In genomic region chr17:74402070-74402469, GRCh38 we compare ENCODE assay signal across 22 cellular contexts. TPM values are rescaled to one million over a fixed set of nuclear protein-coding genes. Genes with fewer than 3 reads are reported as not detected.
"Had no signal": no experiment of that assay in that cellular context is flagged by ENCODE, and none has a peak within 500 bp of the region (broad histone marks: within the 10 kb centered on the region; RNA-seq: fewer than 3 reads in every experiment).

No MANE protein-coding gene starts in this region.

- H3K36me3 ChIP-seq: MG63, SJSA1 had no signal

- H3K27me3 ChIP-seq: MG63 had no signal

- H3K4me3 ChIP-seq: MG63, SJSA1, SK-N-MC had no signal

- FAIRE-seq: RCC 7860 had no signal

- DNase-seq: IMR-90, Karpas-422, KG1, MG63, NCI-H1092 treated with DMSO at 0.1 percent for 48 hours, NCI-H1436, NCI-H187, NCI-H2029, NCI-H2081 treated with DMSO at 0.1 percent for 48 hours, NCI-H2171, NCI-H226, NCI-H446, NCI-H510A, NCI-H524 treated with DMSO at 0.1 percent for 48 hours, NCI-H69, NCI-H774, Right ventricle myocardium superior, RPMI8226, SIG-M5 had no signal

RNA-seq across cellular contexts. Expression of gene GPRC5C, which starts 29.8 kb away (rescaled TPM):
- total RNA-seq: IMR-90 had no signal

RNA-seq across cellular contexts. Expression of gene GPR142, which starts 34.8 kb away (rescaled TPM):
- total RNA-seq: IMR-90, Right ventricle myocardium superior, SJSA1 had no signal

RNA-seq across cellular contexts. Expression of gene BTBD17, which starts 40.4 kb away (rescaled TPM):
- total RNA-seq: IMR-90, Right ventricle myocardium superior, SJSA1 had no signal
